In the genomic region with DNA sequence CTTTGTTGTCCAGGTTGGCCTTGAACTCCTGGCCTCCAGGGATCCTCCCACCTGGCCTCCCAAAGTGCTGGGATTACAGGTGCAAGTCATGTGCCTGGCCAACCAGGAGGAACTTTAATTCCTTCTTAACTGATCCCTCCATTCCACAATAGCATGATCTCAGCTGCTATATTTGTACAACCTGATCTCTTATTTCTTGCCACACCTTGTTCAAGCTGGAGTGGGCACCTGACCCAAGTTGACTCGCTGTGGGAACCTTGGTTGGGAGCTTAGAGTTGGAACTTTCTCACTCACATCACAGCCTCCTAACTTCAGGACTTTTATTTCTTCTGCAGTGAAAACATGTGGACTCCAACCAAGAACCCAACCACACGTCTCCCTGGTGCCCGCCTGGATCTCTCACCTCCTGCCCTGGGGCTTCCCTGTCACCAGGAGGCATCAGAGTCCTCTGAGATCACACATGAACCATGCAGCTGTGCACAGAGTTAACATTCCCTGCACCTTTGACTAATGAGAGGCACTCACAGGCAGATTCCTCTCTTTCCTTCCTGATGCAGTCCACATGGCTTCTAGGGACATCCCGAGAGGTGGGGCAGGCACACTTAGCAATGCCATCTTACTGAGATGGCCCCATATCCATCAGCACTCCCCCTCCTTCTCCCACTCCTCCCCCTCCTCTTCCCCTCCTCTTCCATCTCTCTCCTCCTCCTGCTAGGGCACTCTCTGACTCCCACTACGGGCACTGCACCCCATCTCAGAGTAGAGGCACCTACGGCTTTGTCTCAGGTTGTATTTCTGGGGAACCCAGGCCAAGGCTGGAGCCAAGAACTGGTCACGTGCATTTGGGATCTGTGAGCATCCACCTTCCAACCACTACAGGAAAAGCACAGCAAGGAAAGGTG, we compare ENCODE assay signal across 17 cellular contexts. TPM values are rescaled to one million over a fixed set of nuclear protein-coding genes. Genes with fewer than 3 reads are reported as not detected.
DNase-seq lines count a peak whose midpoint lies in the region; ATAC-seq and TF ChIP-seq lines count a peak whose summit lies in the region.
"Had no signal": no experiment of that assay in that cellular context is flagged by ENCODE, and none has a peak within 500 bp of the region (broad histone marks: within the 10 kb centered on the region; RNA-seq: fewer than 3 reads in every experiment).

No MANE protein-coding gene starts in this region.

- H4K20me1 ChIP-seq in mammary epithelial cell (ENCODE audit: insufficient read depth, low read length) (no peaks in the 10 kb centered on the region), osteoblast (ENCODE audit: insufficient read depth, low read length) (no peaks in the 10 kb centered on the region)
- H4K20me1 ChIP-seq: BLaER1 treated with 17β-estradiol and CSF1 and Interleukin-3, amounts not matched to agents 10 nM and 100 nM had no signal

- H3K27me3 ChIP-seq in mammary epithelial cell (ENCODE audit: insufficient read depth, low read length) (no peaks in the 10 kb centered on the region), osteoblast (ENCODE audit: insufficient read depth, low read length) (no peaks in the 10 kb centered on the region)
- H3K27me3 ChIP-seq: BLaER1 treated with 17β-estradiol and CSF1 and Interleukin-3, amounts not matched to agents 10 nM and 100 nM had no signal

- no peak overlapping the region for H3K9ac ChIP-seq in mammary epithelial cell (ENCODE audit: insufficient read depth, low read length)
- H3K9ac ChIP-seq: BLaER1 treated with 17β-estradiol and CSF1 and Interleukin-3, amounts not matched to agents 10 nM and 100 nM; parathyroid adenoma had no signal

- dilution Hi-C loops in mammary epithelial cell (cut with HindIII; ENCODE audit: low sequenced_read_pairs): no loop called here

- 92% methylated on average over 7 of the region's 7 CpGs for WGBS in mammary epithelial cell (ENCODE audit: low coverage, missing lambda C conversion rate)

- intact Hi-C loops in mammary epithelial cell (cut with micrococcal nuclease): no loop called here

- CTCF ChIA-PET in mammary epithelial cell (lab: Charles Lee; ENCODE audit: low non-redundant PET): no interaction called here

- DNase-seq in Caki2 (ENCODE audit: low read depth): peak; percentile 11
- peak; percentile 9 for DNase-seq in HPDE6-E6E7 (ENCODE audit: extremely low spot score)
- peak; percentile 53 for DNase-seq in mammary epithelial cell
- no peak for DNase-seq in osteoblast (ENCODE audit: insufficient read length, low spot score, missing footprints)
- DNase-seq in NCI-H2196 (lab: John Stamatoyannopoulos, UW; ENCODE audit: unreplicated experiment): no peak
- DNase-seq in GM10266 (ENCODE audit: extremely low spot score): no peak
- no peak for DNase-seq in GM19240 (ENCODE audit: insufficient read length, low spot score)
- DNase-seq: activated CD4-positive, alpha-beta T cell treated with anti-CD3 and anti-CD28 coated beads for 36 hours; activated T-cell treated with anti-CD3 and anti-CD28 coated beads, Interleukin-2, amount 50 U/mL, for 1 hour; central memory CD4-positive, alpha-beta T cell; KBM-7; NCI-H1417 treated with DMSO at 0.1 percent for 48 hours; NCI-H510A treated with DMSO at 0.1 percent for 48 hours; stimulated activated CD4-positive, alpha-beta T cell treated with anti-CD3 and anti-CD28 coated beads, Interleukin-15, amount 100 ng/mL, for 24 hours had no signal

- H3K4me1 ChIP-seq in mammary epithelial cell (ENCODE audit: insufficient read depth, low read length): no peaks in the 10 kb centered on the region
- peaks cover 6% of the 10 kb centered on the region for H3K4me1 ChIP-seq in osteoblast (ENCODE audit: insufficient read depth, low read length)
- H3K4me1 ChIP-seq: parathyroid adenoma had no signal

- H3K27ac ChIP-seq in mammary epithelial cell (ENCODE audit: insufficient read depth, low read depth, low read length): no peak overlapping the region
- H3K27ac ChIP-seq in osteoblast (ENCODE audit: low read depth, low read length): no peak overlapping the region
- H3K27ac ChIP-seq: BLaER1 treated with 17β-estradiol and CSF1 and Interleukin-3, amounts not matched to agents 10 nM and 100 nM; parathyroid adenoma had no signal

- TF ChIP-seq CTCF in mammary epithelial cell (conservative IDR thresholded peaks at IDR 0.05 in 1 of 2, IDR thresholded peaks at IDR 0.05 in 1 of 2; ENCODE audit: extremely low read depth in 1 of 2, insufficient read depth in 1 of 2, low read depth in 1 of 2, low read length in 2 of 2) (no peak), osteoblast (IDR thresholded peaks at IDR 0.05; ENCODE audit: extremely low read depth, low read depth, low read length) (peak; percentile 8), GM10266 (IDR thresholded peaks at IDR 0.05; ENCODE audit: control insufficient read depth, insufficient read depth, low read depth, missing control alignments) (no peak)

- ATAC-seq in HG03432 (IDR thresholded peaks at IDR 0.05; ENCODE audit: unreplicated experiment): no peak
- ATAC-seq: activated CD4-positive, alpha-beta T cell treated with anti-CD3 and anti-CD28 coated beads for 36 hours had no signal

- H3K4me3 ChIP-seq in mammary epithelial cell (replicated peaks in 1 of 3; ENCODE audit: insufficient read depth in 1 of 3, low read depth in 2 of 3, low read length in 3 of 3): no peak overlapping the region
- H3K4me3 ChIP-seq in osteoblast (ENCODE audit: insufficient read depth, low read length): no peak overlapping the region
- H3K4me3 ChIP-seq: BLaER1 treated with 17β-estradiol and CSF1 and Interleukin-3, amounts not matched to agents 10 nM and 100 nM had no signal

- peaks cover 3% of the 10 kb centered on the region for H3K36me3 ChIP-seq in mammary epithelial cell (ENCODE audit: insufficient read depth, low read length)
- peaks cover 7% of the 10 kb centered on the region for H3K36me3 ChIP-seq in osteoblast (ENCODE audit: insufficient read depth, low read length)

- H3K4me2 ChIP-seq in mammary epithelial cell (ENCODE audit: insufficient read depth, low read depth, low read length) (no peak overlapping the region), osteoblast (ENCODE audit: insufficient read depth, low read length) (no peak overlapping the region)
- H3K4me2 ChIP-seq: BLaER1 treated with 17β-estradiol and CSF1 and Interleukin-3, amounts not matched to agents 10 nM and 100 nM had no signal

- BruUV-seq in mammary epithelial cell (replicated peaks; lab: Mats Ljungman, UMichigan): no TSS peak

- H3K9me3 ChIP-seq in mammary epithelial cell (replicated peaks; ENCODE audit: insufficient read depth, low read length) (no peaks in the 10 kb centered on the region), osteoblast (ENCODE audit: low read depth, low read length) (no peaks in the 10 kb centered on the region)
- H3K9me3 ChIP-seq: BLaER1 treated with 17β-estradiol and CSF1 and Interleukin-3, amounts not matched to agents 10 nM and 100 nM had no signal

- H3K79me2 ChIP-seq in mammary epithelial cell (ENCODE audit: insufficient read depth, low read length) (no peaks in the 10 kb centered on the region), osteoblast (ENCODE audit: insufficient read depth, low read length) (no peaks in the 10 kb centered on the region)
- H3K79me2 ChIP-seq: parathyroid adenoma had no signal

- in situ Hi-C loops in Caki2 (cut with HindIII; ENCODE audit: low pct_unique_long_range_greater_than_20kb, low sequenced_read_pairs) (no loop called here), mammary epithelial cell (cut with MboI; ENCODE audit: low sequenced_read_pairs in 2 of 2) (no loop called here)

- H2AFZ ChIP-seq in mammary epithelial cell (ENCODE audit: low read depth, low read length) (no peak overlapping the region), osteoblast (ENCODE audit: low read length) (no peak overlapping the region)
- H2AFZ ChIP-seq: parathyroid adenoma had no signal

RNA-seq across cellular contexts. Expression of gene CYFIP1, which starts 9.7 kb away (rescaled TPM):
- total RNA-seq in Caki2 (2014; rRNA removed; shearing (Covaris generic); ENCODE audit: low replicate concordance): 28.1 and 37.4 TPM in 2 replicates
- 100 to 1,000 TPM; 128 to 158 TPM for total RNA-seq in mammary epithelial cell
- 73.3 TPM for polyA plus RNA-seq in mammary epithelial cell
- polyA minus RNA-seq in mammary epithelial cell: 292 TPM
- total RNA-seq in osteoblast: 104 and 107 TPM in 2 replicates

RNA-seq across cellular contexts. Expression of gene TUBGCP5, which starts 49.5 kb away (rescaled TPM):
- total RNA-seq in Caki2 (2014; rRNA removed; shearing (Covaris generic); ENCODE audit: low replicate concordance): 3.6 and 9.3 TPM in 2 replicates
- total RNA-seq in mammary epithelial cell (10 to 100 TPM; 17.0 to 21.5 TPM), osteoblast (27.4 and 32.6 TPM in 2 replicates)
- polyA plus RNA-seq in mammary epithelial cell: 16.9 TPM
- polyA minus RNA-seq in mammary epithelial cell: 17.7 TPM

Comparison
In these comparisons a context has a peak if more than half of its experiments do, and no peak if none do; other contexts are left out.
1. DNase-seq: peak in Caki2 (single experiment), HPDE6-E6E7 (single experiment) and mammary epithelial cell (single experiment); none in osteoblast (single experiment), NCI-H2196 (single experiment), GM10266 (single experiment) and GM19240 (single experiment).